ENCODE assay signal across 24 cellular contexts in genomic region chr9:16608906-16609305, GRCh38.
"Had no signal": no experiment of that assay in that cellular context is flagged by ENCODE, and none has a peak within 500 bp of the region (broad histone marks: within the 10 kb centered on the region; RNA-seq: fewer than 3 reads in every experiment).

No MANE protein-coding gene starts in this region.

- DNase-seq: activated CD4-positive, alpha-beta memory T cell treated with anti-CD3 and anti-CD28 coated beads for 36 hours; activated CD4-positive, alpha-beta T cell treated with anti-CD3 and anti-CD28 coated beads, Interleukin-2, amount 10 ng/mL, durations not matched to agents 7 days and 5 days; activated CD4-positive, CD25-positive, alpha-beta regulatory T cell; activated CD8-positive, alpha-beta memory T cell treated with anti-CD3 and anti-CD28 coated beads for 24 hours; activated effector memory CD4-positive, alpha-beta T cell treated with anti-CD3 and anti-CD28 coated beads, Interleukin-2, amount 50 U/mL, for 16 hours; activated naive CD4-positive, alpha-beta T cell treated with Interleukin-2 at 50 U/mL for 16 hours; activated naive CD8-positive, alpha-beta T cell treated with anti-CD3 and anti-CD28 coated beads, Interleukin-2, amount 50 U/mL, for 24 hours; activated T-cell treated with anti-CD3 and anti-CD28 coated beads, Interleukin-2, amount 50 U/mL, for 4 hours; amniotic stem cell; body of pancreas; central memory CD4-positive, alpha-beta T cell; NCI-H1105 treated with DMSO at 0.1 percent for 48 hours; NCI-H1694; NCI-H2029; NCI-H345; NCI-H510A; PC-3; SHP77; T-helper 17 cell; T-helper 9 cell had no signal

- H3K27ac Mint-ChIP-seq: activated CD4-positive, alpha-beta memory T cell treated with anti-CD3 and anti-CD28 coated beads for 36 hours; activated CD4-positive, alpha-beta T cell treated with anti-CD3 and anti-CD28 coated beads, Interleukin-2, amount 10 ng/mL, durations not matched to agents 7 days and 5 days; activated naive CD4-positive, alpha-beta T cell treated with anti-CD3 and anti-CD28 coated beads, Interleukin-2, amount 50 U/mL, for 72 hours; activated naive CD8-positive, alpha-beta T cell treated with anti-CD3 and anti-CD28 coated beads, Interleukin-2, amount 50 U/mL, for 24 hours; T-helper 17 cell had no signal

- H3K4me3 Mint-ChIP-seq: activated CD4-positive, alpha-beta memory T cell treated with anti-CD3 and anti-CD28 coated beads for 36 hours; activated CD4-positive, alpha-beta T cell treated with anti-CD3 and anti-CD28 coated beads, Interleukin-2, amount 10 ng/mL, durations not matched to agents 7 days and 5 days; activated naive CD8-positive, alpha-beta T cell treated with anti-CD3 and anti-CD28 coated beads, Interleukin-2, amount 50 U/mL, for 24 hours; activated T-cell treated with anti-CD3 and anti-CD28 coated beads, Interleukin-2, amount 50 U/mL, for 4 hours; T-helper 17 cell had no signal

- H3K4me1 Mint-ChIP-seq: activated CD4-positive, alpha-beta T cell treated with anti-CD3 and anti-CD28 coated beads, Interleukin-2, amount 10 ng/mL, durations not matched to agents 7 days and 5 days; activated naive CD8-positive, alpha-beta T cell treated with anti-CD3 and anti-CD28 coated beads, Interleukin-2, amount 50 U/mL, for 24 hours; T-helper 17 cell had no signal

- H3K27ac ChIP-seq: ascending aorta, body of pancreas, coronary artery, KMS-11 had no signal

- H3K4me3 ChIP-seq: ascending aorta, body of pancreas, coronary artery had no signal

- H3K27me3 ChIP-seq: ascending aorta, body of pancreas had no signal

- H3K36me3 Mint-ChIP-seq: activated CD4-positive, alpha-beta memory T cell treated with anti-CD3 and anti-CD28 coated beads for 36 hours; activated naive CD4-positive, alpha-beta T cell treated with anti-CD3 and anti-CD28 coated beads, Interleukin-2, amount 50 U/mL, for 72 hours had no signal

- H3K4me1 ChIP-seq: ascending aorta, body of pancreas had no signal

- H3K9me3 Mint-ChIP-seq: activated CD4-positive, alpha-beta T cell treated with anti-CD3 and anti-CD28 coated beads, Interleukin-2, amount 10 ng/mL, durations not matched to agents 7 days and 5 days; activated naive CD8-positive, alpha-beta T cell treated with anti-CD3 and anti-CD28 coated beads, Interleukin-2, amount 50 U/mL, for 24 hours had no signal

- H3K9me3 ChIP-seq: ascending aorta, body of pancreas had no signal

- H3K27me3 Mint-ChIP-seq: activated CD4-positive, alpha-beta memory T cell treated with anti-CD3 and anti-CD28 coated beads for 36 hours; activated CD4-positive, alpha-beta T cell treated with anti-CD3 and anti-CD28 coated beads, Interleukin-2, amount 10 ng/mL, durations not matched to agents 7 days and 5 days; activated naive CD8-positive, alpha-beta T cell treated with anti-CD3 and anti-CD28 coated beads, Interleukin-2, amount 50 U/mL, for 24 hours; T-helper 17 cell had no signal

- H3K36me3 ChIP-seq: ascending aorta had no signal

- H3K4me2 ChIP-seq: KMS-11 had no signal

- H3K9ac ChIP-seq: KMS-11 had no signal
